ENCODE assay signal across 13 cellular contexts in genomic region chr14:75513911-75514672, GRCh38. TPM values are rescaled to one million over a fixed set of nuclear protein-coding genes. Genes with fewer than 3 reads are reported as not detected.
DNase-seq lines count a peak whose midpoint lies in the region; ATAC-seq, FAIRE-seq and TF ChIP-seq lines count a peak whose summit lies in the region.
"Had no signal": no experiment of that assay in that cellular context is flagged by ENCODE, and none has a peak within 500 bp of the region (broad histone marks: within the 10 kb centered on the region; RNA-seq: fewer than 3 reads in every experiment).

No MANE protein-coding gene starts in this region.

- H3K4me3 Mint-ChIP-seq in CD8-positive, alpha-beta T cell: peak overlapping the region; percentile 45

- peaks cover 27% of the 10 kb centered on the region for H3K4me1 Mint-ChIP-seq in CD8-positive, alpha-beta T cell (ENCODE audit: low read depth)

- H3K36me3 ChIP-seq in CD8-positive, alpha-beta T cell (ENCODE audit: insufficient read depth, low read length): no peaks in the 10 kb centered on the region
- no peaks in the 10 kb centered on the region for H3K36me3 ChIP-seq in GM12878 (ENCODE audit: control insufficient read depth in 2 of 2, insufficient read depth in 2 of 2, low read length in 1 of 2)
- H3K36me3 ChIP-seq in heart left ventricle: no peaks in the 10 kb centered on the region
- H3K36me3 ChIP-seq: HAP-1 had no signal

- no peak overlapping the region for H3K9ac ChIP-seq in GM12878 (ENCODE audit: control insufficient read depth, insufficient read depth, low read length)

- intact Hi-C loops in CD8-positive, alpha-beta T cell (cut with DNase I, micrococcal nuclease): no loop called here
- intact Hi-C loops in GM12878 (cut with micrococcal nuclease; ENCODE audit: unreplicated experiment) (loop anchor here (2.0 kb wide), 1 partner anchor 25 kb away; no protein-coding TSS in a partner anchor), heart left ventricle (cut with DNase I) (no loop called here)

- no peak for TF ChIP-seq CTCF in CD8-positive, alpha-beta T cell (IDR thresholded peaks at IDR 0.05)
- no peak for TF ChIP-seq CTCF in GM12878 (IDR thresholded peaks at IDR 0.05 in 2 of 3, conservative IDR thresholded peaks at IDR 0.05 in 1 of 3; ENCODE audit: control insufficient read depth in 2 of 3, extremely low read depth in 1 of 3, insufficient read depth in 1 of 3, low read depth in 3 of 3, low read length in 3 of 3)
- no peak for TF ChIP-seq CTCF in heart left ventricle (IDR thresholded peaks at IDR 0.05)

- ATAC-seq in CD8-positive, alpha-beta T cell: peak; percentile 57
- ATAC-seq in GM19395 (IDR thresholded peaks at IDR 0.05; ENCODE audit: unreplicated experiment) (peak; percentile 45), HG03045 (IDR thresholded peaks at IDR 0.05; ENCODE audit: unreplicated experiment) (peak; percentile 63), GM12878 (peak; percentile 76), SK-N-SH treated with all-trans-retinoic acid at 6 μM for 48 hours (no peak), heart left ventricle (no peak)
- ATAC-seq: foreskin keratinocyte had no signal

- TF ChIP-seq POLR2A in GM12878 (IDR thresholded peaks at IDR 0.05; ENCODE audit: low read depth, low read length): no peak
- no peak for TF ChIP-seq POLR2A in heart left ventricle (IDR thresholded peaks at IDR 0.05)

- no peaks in the 10 kb centered on the region for H3K27me3 Mint-ChIP-seq in CD8-positive, alpha-beta T cell (ENCODE audit: low read depth)

- peaks cover 23% of the 10 kb centered on the region for H3K4me1 ChIP-seq in CD8-positive, alpha-beta T cell (ENCODE audit: insufficient read depth, low read length)
- H3K4me1 ChIP-seq in GM12878 (ENCODE audit: control insufficient read depth, insufficient read depth, low read length): peaks cover 48% of the 10 kb centered on the region
- peaks cover 0 to 16% (median 0%) of the 10 kb centered on the region in 12 donors for H3K4me1 ChIP-seq in heart left ventricle
- H3K4me1 ChIP-seq: foreskin keratinocyte, HAP-1 had no signal

- H2AFZ ChIP-seq in GM12878 (ENCODE audit: control insufficient read depth, low read depth, low read length): peak overlapping the region; percentile 31

- H3K27ac Mint-ChIP-seq in CD8-positive, alpha-beta T cell: peak overlapping the region; percentile 62

- no peaks in the 10 kb centered on the region for H4K20me1 ChIP-seq in GM12878 (ENCODE audit: control insufficient read depth, insufficient read depth)

- no peaks in the 10 kb centered on the region for H3K36me3 Mint-ChIP-seq in CD8-positive, alpha-beta T cell

- in situ Hi-C loops in GM12878 (cut with MboI): no loop called here

- no peak for TF ChIP-seq RAD21 in GM12878 (IDR thresholded peaks at IDR 0.05; ENCODE audit: insufficient read depth, low read depth, low read length)

- H3K27me3 ChIP-seq in CD8-positive, alpha-beta T cell (ENCODE audit: insufficient read depth, low read length): no peaks in the 10 kb centered on the region
- H3K27me3 ChIP-seq in GM12878 (replicated peaks in 1 of 2; ENCODE audit: control insufficient read depth in 2 of 2, insufficient read depth in 2 of 2, low read length in 1 of 2) (no peaks in the 10 kb centered on the region), heart left ventricle (no peaks in the 10 kb centered on the region)

- CTCF ChIA-PET in CD8-positive, alpha-beta T cell (lab: Charles Lee): interaction anchor here (0.9 to 1.5 kb wide), 6 partner anchors 9 to 140 kb away, joined by 3 to 5 read pairs (median 3); no protein-coding TSS in a partner anchor
- CTCF ChIA-PET in GM12878 (lab: Yijun Ruan, JAX): interaction anchor here (1.1 to 21.2 kb wide), 10 partner anchors 11 to 143 kb away, joined by 3 to 520 read pairs (median 12); partner anchors contain the start of gene FLVCR2

- no peak overlapping the region for H3K4me3 ChIP-seq in CD8-positive, alpha-beta T cell (ENCODE audit: low read depth, low read length)
- peak overlapping the region; percentile 73 for H3K4me3 ChIP-seq in GM12878
- no peak overlapping the region for H3K4me3 ChIP-seq in heart left ventricle
- H3K4me3 ChIP-seq: HAP-1 had no signal

- POLR2A ChIA-PET in CD8-positive, alpha-beta T cell (lab: Charles Lee): interaction anchor here (1.0 to 1.1 kb wide), 2 partner anchors 11 to 27 kb away, joined by 3 read pairs; no protein-coding TSS in a partner anchor
- POLR2A ChIA-PET in GM12878 (lab: Charles Lee): interaction anchor here (0.7 to 19.7 kb wide), 6 partner anchors 10 to 35 kb away, joined by 3 to 385 read pairs (median 10); no protein-coding TSS in a partner anchor

- TF ChIP-seq EP300 in GM12878 (IDR thresholded peaks at IDR 0.05; ENCODE audit: borderline replicate concordance in 1 of 2, control insufficient read depth in 1 of 2, low read depth in 2 of 2, low read length in 2 of 2): no peak

- peak in 1 of 7 experiments; percentile 34 for DNase-seq in CD8-positive, alpha-beta T cell
- DNase-seq in GM12878 (ENCODE audit: low read depth, low spot score) (peak; percentile 72), D341Med (ENCODE audit: low spot score) (no peak), ureter (ENCODE audit: low spot score) (no peak), heart left ventricle (no peak)
- DNase-seq: amniotic stem cell, foreskin keratinocyte, NCI-H1436, SW 1271 had no signal

- H3K4me2 ChIP-seq in GM12878 (ENCODE audit: control insufficient read depth, insufficient read depth): peak overlapping the region; percentile 99

- no TSS peak for BruUV-seq in GM12878 (replicated peaks; lab: Mats Ljungman, UMichigan)

- H3K9me3 ChIP-seq in CD8-positive, alpha-beta T cell (ENCODE audit: low read length): no peaks in the 10 kb centered on the region
- H3K9me3 ChIP-seq in GM12878 (replicated peaks; ENCODE audit: control insufficient read depth, insufficient read depth, low read length): peaks cover 18% of the 10 kb centered on the region
- H3K9me3 ChIP-seq in heart left ventricle: peaks cover 0 to 21% (median 3%) of the 10 kb centered on the region in 12 donors
- H3K9me3 ChIP-seq: HAP-1 had no signal

- RAD21 ChIA-PET in GM12878 (lab: Charles Lee; ENCODE audit: unreplicated experiment): interaction anchor here (0.6 to 21.5 kb wide), 14 partner anchors 11 to 572 kb away, joined by 3 to 645 read pairs (median 6); partner anchors contain the start of gene BATF

- FAIRE-seq in GM12878 (lab: Jason Lieb, UNC): no peak

- 9% methylated on average over 12 of the region's 12 CpGs for WGBS in GM12878 (ENCODE audit: insufficient coverage, insufficient replicate concordance, low lambda C conversion rate, missing lambda C conversion rate)
- WGBS in heart left ventricle, 4 donors: 87 to 92% (median 90%) methylated on average over 12 of the region's 12 CpGs

- no peak overlapping the region for H3K27ac ChIP-seq in CD8-positive, alpha-beta T cell (ENCODE audit: low read depth, low read length)
- H3K27ac ChIP-seq in GM12878 (ENCODE audit: control insufficient read depth, insufficient read depth) (peak overlapping the region; percentile 97; the same call in 1 of the 2 replicates), heart left ventricle (peak overlapping the region in 1 of 12 donors; percentile 68)
- H3K27ac ChIP-seq: foreskin keratinocyte had no signal

- peaks cover 21% of the 10 kb centered on the region for H3K79me2 ChIP-seq in GM12878 (ENCODE audit: control insufficient read depth, insufficient read depth, low read length)

- SMC1A ChIA-PET in GM12878 (lab: Charles Lee; ENCODE audit: uncharacterized antibody, unreplicated experiment): interaction anchor here (1.0 to 19.9 kb wide), 15 partner anchors 8 to 209 kb away, joined by 3 to 619 read pairs (median 6); partner anchors contain the start of gene BATF

- H3K9me3 Mint-ChIP-seq in CD8-positive, alpha-beta T cell: peaks cover 21% of the 10 kb centered on the region

TF ChIP-seq in GM12878, 131 proteins besides CTCF, POLR2A, EP300 and RAD21 (continues in another document):
- TF ChIP-seq TCF12 (IDR thresholded peaks at IDR 0.05; ENCODE audit: low read depth, low read length): 0 out of 2 replicates have a peak, but pooled peaks have one; percentile 20
- peak; percentile 16; the same call in 1 of the 2 replicates for TF ChIP-seq FOXM1 (IDR thresholded peaks at IDR 0.05; ENCODE audit: low read depth, low read length)

TF ChIP-seq in SK-N-SH treated with all-trans-retinoic acid at 6 μM for 48 hours, 23 proteins besides CTCF, POLR2A, EP300 and RAD21:
- TF ChIP-seq ZFP30 (CRISPR knock-in tag; IDR thresholded peaks at IDR 0.05): no peak
- TF ChIP-seq, protein P1, sequence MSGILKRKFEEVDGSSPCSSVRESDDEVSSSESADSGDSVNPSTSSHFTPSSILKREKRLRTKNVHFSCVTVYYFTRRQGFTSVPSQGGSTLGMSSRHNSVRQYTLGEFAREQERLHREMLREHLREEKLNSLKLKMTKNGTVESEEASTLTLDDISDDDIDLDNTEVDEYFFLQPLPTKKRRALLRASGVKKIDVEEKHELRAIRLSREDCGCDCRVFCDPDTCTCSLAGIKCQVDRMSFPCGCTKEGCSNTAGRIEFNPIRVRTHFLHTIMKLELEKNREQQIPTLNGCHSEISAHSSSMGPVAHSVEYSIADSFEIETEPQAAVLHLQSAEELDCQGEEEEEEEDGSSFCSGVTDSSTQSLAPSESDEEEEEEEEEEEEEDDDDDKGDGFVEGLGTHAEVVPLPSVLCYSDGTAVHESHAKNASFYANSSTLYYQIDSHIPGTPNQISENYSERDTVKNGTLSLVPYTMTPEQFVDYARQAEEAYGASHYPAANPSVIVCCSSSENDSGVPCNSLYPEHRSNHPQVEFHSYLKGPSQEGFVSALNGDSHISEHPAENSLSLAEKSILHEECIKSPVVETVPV (CRISPR knock-in tag; IDR thresholded peaks at IDR 0.05): no peak
- no peak for TF ChIP-seq ZNF565 (CRISPR knock-in tag; conservative IDR thresholded peaks at IDR 0.05; ENCODE audit: low read depth)

RNA-seq across cellular contexts. Expression of gene BATF, which starts 8.2 kb away (rescaled TPM):
- total RNA-seq in CD8-positive, alpha-beta T cell: 1 to 10 TPM; 3.2 to 4.3 TPM
- total RNA-seq in GM12878 (2013; cell fraction: nucleolus; rRNA removed): 55.3 and 58.4 TPM in 2 replicates
- total RNA-seq in GM12878 (2014; rRNA removed): 153 and 158 TPM in 2 replicates
- 94.0 and 99.6 TPM in 2 replicates for total RNA-seq in GM12878 (2014; rRNA removed; fragmentation: Illumina TruSeq; extraction: Trizol)
- 99.8 and 107 TPM in 2 replicates for total RNA-seq in GM12878 (2021)
- 105 TPM for polyA plus RNA-seq in GM12878 (2011; ENCODE audit: low read depth)
- 53.9 and 98.3 TPM in 2 replicates for polyA plus RNA-seq in GM12878 (2011; rRNA removed)
- 136 and 190 TPM in 2 replicates for polyA plus RNA-seq in GM12878 (2011; cell fraction: cytosol; rRNA removed)
- polyA plus RNA-seq in GM12878 (2011; cell fraction: nucleus; rRNA removed): 87.8 and 92.3 TPM in 2 replicates
- polyA plus RNA-seq in GM12878 (2012): 86.3 and 91.1 TPM in 2 replicates
- 30.7 and 93.4 TPM in 2 replicates for polyA plus RNA-seq in GM12878 (2014; fragmentation: Illumina TruSeq; extraction: Trizol)
- polyA plus RNA-seq in GM12878 (2014; fragmentation: Nextera tagmentation; extraction: Ambion mirVana): 10 to 100 TPM in 1 of 2 experiments, 1 to 10 TPM in 1; 10.0 to 30.9 TPM
- 147 and 176 TPM in 2 replicates for polyA plus RNA-seq in GM12878 (2014; rRNA removed)
- polyA plus RNA-seq in GM12878 (2016; fragmentation: Nextera tagmentation; extraction: Ambion mirVana): 100 to 1,000 TPM; 133 to 154 TPM
- 18.5 and 50.6 TPM in 2 replicates for polyA minus RNA-seq in GM12878 (2011; rRNA and poly(A)+ RNA removed)
- 21.5 and 22.8 TPM in 2 replicates for polyA minus RNA-seq in GM12878 (2011; cell fraction: cytosol; rRNA and poly(A)+ RNA removed)
- 22.0 and 37.2 TPM in 2 replicates for polyA minus RNA-seq in GM12878 (2011; cell fraction: nucleus; rRNA and poly(A)+ RNA removed)
- 19.4 TPM for total RNA-seq in ureter
- total RNA-seq in heart left ventricle: 1 to 10 TPM in 4 of 9 donors, under 1 TPM in 4, not detected in 1; 0.40 to 8.3 (median 1.0) TPM
- 1 to 10 TPM in 1 of 2 donors, under 1 TPM in 1; 0.84 to 1.3 TPM for polyA plus RNA-seq in heart left ventricle
- total RNA-seq: foreskin keratinocyte had no signal
- polyA plus RNA-seq: foreskin keratinocyte had no signal

Comparison
In these comparisons a context has a peak if more than half of its experiments do, and no peak if none do; other contexts are left out.
1. ATAC-seq: peak in CD8-positive, alpha-beta T cell (single experiment), GM19395 (single experiment), HG03045 (single experiment) and GM12878 (single experiment); none in SK-N-SH treated with all-trans-retinoic acid at 6 μM for 48 hours (single experiment) and heart left ventricle (0 of 4).